ENCODE assay signal across 11 cellular contexts in the genomic region with DNA sequence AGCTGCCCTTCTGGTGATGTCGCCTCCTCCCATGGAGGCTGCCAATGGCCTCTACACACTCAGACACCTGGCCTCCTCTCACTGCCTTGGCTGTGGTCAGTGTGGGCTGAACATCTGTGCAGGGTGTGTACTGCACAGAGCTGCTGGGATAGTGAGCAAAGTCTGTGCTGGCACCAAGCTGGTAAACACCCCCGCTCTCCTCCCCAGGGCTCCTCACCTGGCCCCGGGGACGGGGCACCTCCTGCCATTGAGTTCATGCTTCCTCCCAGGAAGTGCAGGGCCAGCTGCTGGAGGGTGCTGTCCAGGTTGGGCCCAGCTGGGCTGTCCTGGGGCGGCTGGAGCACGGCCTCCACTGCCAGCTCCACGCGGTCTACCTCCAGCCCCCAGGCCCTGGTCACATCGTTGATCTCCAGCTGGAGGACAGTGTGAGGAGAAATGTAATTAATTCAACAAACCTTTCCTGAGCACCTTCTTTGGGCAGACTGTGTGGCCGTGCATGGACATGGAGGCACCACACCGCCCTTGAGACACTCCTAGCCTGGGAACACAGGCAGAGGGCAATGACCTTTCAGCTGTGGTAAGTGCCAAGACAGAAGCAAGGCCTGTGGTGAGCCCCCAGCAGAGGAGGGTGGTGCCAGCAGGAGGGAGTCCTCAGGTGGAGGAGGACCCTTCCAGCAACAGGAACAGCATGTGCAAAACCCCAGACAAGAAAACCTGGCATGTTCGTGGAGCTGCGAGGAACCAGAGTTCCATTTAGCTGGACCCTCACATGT. TPM values are rescaled to one million over a fixed set of nuclear protein-coding genes. Genes with fewer than 3 reads are reported as not detected.
DNase-seq lines count a peak whose midpoint lies in the region; ATAC-seq and TF ChIP-seq lines count a peak whose summit lies in the region.
"Had no signal": no experiment of that assay in that cellular context is flagged by ENCODE, and none has a peak within 500 bp of the region (broad histone marks: within the 10 kb centered on the region; RNA-seq: fewer than 3 reads in every experiment).

No MANE protein-coding gene starts in this region.

- intact Hi-C loops in gastrocnemius medialis (cut with DNase I; ENCODE audit: low total_unique reads) = no loop called here

- H3K79me2 ChIP-seq in GM23248 (ENCODE audit: insufficient read depth) = peaks cover 7% of the 10 kb centered on the region

- H3K27me3 ChIP-seq in GM23248 (replicated peaks; ENCODE audit: insufficient read depth) (no peaks in the 10 kb centered on the region), gastrocnemius medialis (no peaks in the 10 kb centered on the region)
- H3K27me3 ChIP-seq: pancreas had no signal

- ATAC-seq in gastrocnemius medialis = no peak
- ATAC-seq: HCT116, pancreas had no signal

- no peaks in the 10 kb centered on the region for H3K9me2 ChIP-seq in GM23248 (ENCODE audit: insufficient read depth)

- H3K36me3 ChIP-seq in GM23248 (ENCODE audit: low read depth) (no peaks in the 10 kb centered on the region), gastrocnemius medialis (peaks cover 0 to 17% of the 10 kb centered on the region in 2 donors)
- H3K36me3 ChIP-seq: pancreas had no signal

- WGBS in GM23248 (ENCODE audit: low coverage in 1 of 2, low lambda C conversion rate in 2 of 2, missing lambda C conversion rate in 2 of 2), 2 experiments = 82 to 89% methylated on average over 13 of the region's 13 CpGs

- DNase-seq in GM23248 = peak; percentile 68
- DNase-seq in NAMALWA (ENCODE audit: low spot score) = peak; percentile 55
- no peak for DNase-seq in epithelial cell of prostate (ENCODE audit: low read depth, low spot score)
- DNase-seq in gastrocnemius medialis = no peak
- no peak for DNase-seq in DMS153 (lab: John Stamatoyannopoulos, UW)
- DNase-seq in SHP77 (lab: John Stamatoyannopoulos, UW) = no peak
- no peak for DNase-seq in epidermal melanocyte (ENCODE audit: insufficient read length, low spot score)
- no peak for DNase-seq in SKM-1 treated with dmso at 0.1 percent for 144 hours (lab: John Stamatoyannopoulos, UW; ENCODE audit: unreplicated experiment)
- DNase-seq: dermis blood vessel endothelial cell, pancreas had no signal

- H2AFZ ChIP-seq in GM23248 = no peak overlapping the region

- in situ Hi-C loops in GM23248 (cut with MboI) (no loop called here), gastrocnemius medialis (cut with MboI; ENCODE audit: low sequenced_read_pairs in 4 of 4) (loop anchor here in 2 of 4 donors (10.0 to 25.0 kb wide), 2 partner anchors 60 to 477 kb away; a partner anchor contains a TSS)

- no peak for TF ChIP-seq POLR2A in gastrocnemius medialis (IDR thresholded peaks at IDR 0.05)

- no peak overlapping the region for H3K9ac ChIP-seq in GM23248

- H3K9me3 ChIP-seq in GM23248 (ENCODE audit: low read depth) (no peaks in the 10 kb centered on the region), gastrocnemius medialis (no peaks in the 10 kb centered on the region)
- H3K9me3 ChIP-seq: pancreas had no signal

- TF ChIP-seq CTCF in gastrocnemius medialis (IDR thresholded peaks at IDR 0.05 in 4 of 5, conservative IDR thresholded peaks at IDR 0.05 in 1 of 5) = no peak

- no peak overlapping the region for H3K4me3 ChIP-seq in GM23248
- no peak overlapping the region for H3K4me3 ChIP-seq in gastrocnemius medialis
- H3K4me3 ChIP-seq: pancreas had no signal

- H3F3A ChIP-seq in GM23248 (ENCODE audit: insufficient read depth) = peaks cover 23% of the 10 kb centered on the region

- no peaks in the 10 kb centered on the region for H4K20me1 ChIP-seq in GM23248 (ENCODE audit: insufficient read depth)

- peak overlapping the region; percentile 25 for H3K4me2 ChIP-seq in GM23248 (ENCODE audit: unreplicated experiment)

- H3K27ac ChIP-seq in GM23248 = no peak overlapping the region
- peak overlapping the region; percentile 17 for H3K27ac ChIP-seq in epithelial cell of prostate
- H3K27ac ChIP-seq in gastrocnemius medialis = peak overlapping the region; percentile 88 to 94 (median 90)

- peaks cover 56% of the 10 kb centered on the region for H3K4me1 ChIP-seq in GM23248 (ENCODE audit: insufficient read depth)
- H3K4me1 ChIP-seq in gastrocnemius medialis = peaks cover 57 to 88% of the 10 kb centered on the region in 2 donors

RNA-seq across cellular contexts. Expression of a gene that starts 6.8 kb away (rescaled TPM):
- 27.8 and 43.9 TPM in 2 replicates for total RNA-seq in GM23248 (2014; rRNA removed; shearing (Covaris generic))
- 26.9 and 27.2 TPM in 2 replicates for polyA plus RNA-seq in GM23248 (2016; fragmentation: Nextera tagmentation; extraction: Ambion mirVana)
- 10 to 100 TPM; 15.2 to 28.8 (median 16.9) TPM for total RNA-seq in gastrocnemius medialis

RNA-seq across cellular contexts. Expression of a gene that starts 9.2 kb away (rescaled TPM):
- 55.3 and 74.7 TPM in 2 replicates for total RNA-seq in GM23248 (2014; rRNA removed; shearing (Covaris generic))
- polyA plus RNA-seq in GM23248 (2016; fragmentation: Nextera tagmentation; extraction: Ambion mirVana) = 52.9 and 58.0 TPM in 2 replicates
- 10 to 100 TPM; 17.3 to 42.1 (median 21.2) TPM for total RNA-seq in gastrocnemius medialis

RNA-seq across cellular contexts. Expression of a gene that starts 59.0 kb away (rescaled TPM):
- 534 and 540 TPM in 2 replicates for total RNA-seq in GM23248 (2014; rRNA removed; shearing (Covaris generic))
- polyA plus RNA-seq in GM23248 (2016; fragmentation: Nextera tagmentation; extraction: Ambion mirVana) = 396 and 401 TPM in 2 replicates
- 10 to 100 TPM in 1 of 4 donors, 1 to 10 TPM in 3; 4.9 to 11.2 (median 5.7) TPM for total RNA-seq in gastrocnemius medialis

Comparison
In these comparisons a context has a peak if more than half of its experiments do, and no peak if none do; other contexts are left out.
1. DNase-seq: peak in GM23248 (single experiment) and NAMALWA (single experiment); none in epithelial cell of prostate (single experiment), gastrocnemius medialis (0 of 2), DMS153 (single experiment), SHP77 (0 of 2), epidermal melanocyte (single experiment) and SKM-1 treated with dmso at 0.1 percent for 144 hours (single experiment).
2. RNA of a gene that starts 59.0 kb away (total RNA-seq): 534 to 540 TPM in GM23248; 4.9 to 11.2 TPM in gastrocnemius medialis; every median in the first group is over 10 times any median in the second.